8 cellular contexts compared by ENCODE assay signal in genomic region chr16:57185945-57186629, GRCh38. TPM values are rescaled to one million over a fixed set of nuclear protein-coding genes. Genes with fewer than 3 reads are reported as not detected.
A peak's percentile ranks its signal among the peaks of the same experiment; 100 is the strongest.
DNase-seq lines count a peak whose midpoint lies in the region; ATAC-seq, FAIRE-seq and TF ChIP-seq lines count a peak whose summit lies in the region.

Gene PSME3IP1, minus strand, starts transcription at chr16:57186039. Its CDS starts 12,185 bp downstream, at chr16:57173854.
Gene RSPRY1, plus strand, starts transcription at chr16:57186329. Its CDS starts 18,330 bp downstream, at chr16:57204659.

- no peaks in the 10 kb centered on the region for H3K9me3 Mint-ChIP-seq in T-cell

- H3K27me3 Mint-ChIP-seq in T-cell: no peaks in the 10 kb centered on the region

- H3K27ac ChIP-seq in adipose tissue (ENCODE audit: low read depth, low read length) (peak within 1 kb of the TSS; percentile 94), cardiac muscle cell (peak within 1 kb of the TSS; percentile 89), parathyroid adenoma (peak within 1 kb of the TSS; percentile 88), tibial nerve (peak within 1 kb of the TSS; percentile 71 to 99 (median 97))

- POLR2A ChIA-PET in T-cell (lab: Charles Lee): interaction anchor here (0.5 to 0.7 kb wide), 11 partner anchors 21 to 742 kb away, joined by 3 to 17 read pairs (median 5); no protein-coding TSS in a partner anchor

- peaks cover 63% of the 10 kb centered on the region for H3K79me2 ChIP-seq in parathyroid adenoma

- WGBS in adipose tissue, 3 donors: 0% methylated on average over 55 of the region's 55 CpGs
- WGBS in tibial nerve, 2 donors: 1% methylated on average over 37 to 53 of the region's 55 CpGs

- H3K36me3 ChIP-seq in cardiac muscle cell: no peaks in the 10 kb centered on the region
- H3K36me3 ChIP-seq in parathyroid adenoma (ENCODE audit: control insufficient read depth, insufficient read depth, low read length): no peaks in the 10 kb centered on the region
- no peaks in the 10 kb centered on the region for H3K36me3 ChIP-seq in tibial nerve

- H3K27ac Mint-ChIP-seq in T-cell: peak within 1 kb of the TSS; percentile 92 to 97

- peak; percentile 70 to 92 for TF ChIP-seq EP300 in tibial nerve (IDR thresholded peaks at IDR 0.05)

- H3K4me3 ChIP-seq in cardiac muscle cell: peak within 1 kb of the TSS; percentile 91
- peak within 1 kb of the TSS; percentile 86 for H3K4me3 ChIP-seq in parathyroid adenoma (ENCODE audit: low read depth, low read length)
- peak within 1 kb of the TSS; percentile 63 to 100 (median 98) for H3K4me3 ChIP-seq in tibial nerve

- CTCF ChIA-PET in T-cell (lab: Charles Lee): interaction anchor here (0.6 to 1.4 kb wide), 9 partner anchors 8 to 484 kb away, joined by 3 to 4 read pairs (median 3); no protein-coding TSS in a partner anchor

- peak; percentile 97 for DNase-seq in GM12891 (ENCODE audit: insufficient read length, low spot score)
- DNase-seq in NCI-H1436 treated with DMSO at 0.1 percent for 48 hours (lab: John Stamatoyannopoulos, UW): peak; percentile 95
- peak; percentile 94 to 100 (median 99) for DNase-seq in T-cell
- peak; percentile 99 to 100 for DNase-seq in cardiac muscle cell (ENCODE audit: low read depth in 1 of 2, low spot score in 1 of 2)
- peak; percentile 96 to 99 for DNase-seq in tibial nerve (ENCODE audit: low spot score in 2 of 2)

- peak within 1 kb of the TSS; percentile 95 for H2AFZ ChIP-seq in parathyroid adenoma

- H3K9me3 ChIP-seq in cardiac muscle cell (ENCODE audit: low read depth) (no peaks in the 10 kb centered on the region), parathyroid adenoma (ENCODE audit: control insufficient read depth, low read length) (no peaks in the 10 kb centered on the region), tibial nerve (no peaks in the 10 kb centered on the region)

- peaks cover 58 to 66% (median 65%) of the 10 kb centered on the region in 3 donors for H3K4me1 Mint-ChIP-seq in T-cell

- no peak for TF ChIP-seq CTCF in cardiac muscle cell (IDR thresholded peaks at IDR 0.05; ENCODE audit: low read depth, low read length)
- TF ChIP-seq CTCF in parathyroid adenoma (IDR thresholded peaks at IDR 0.05): no peak
- TF ChIP-seq CTCF in tibial nerve (IDR thresholded peaks at IDR 0.05): peak in 1 of 5 experiments; percentile 12

- peak within 1 kb of the TSS; percentile 90 for H3K4me2 ChIP-seq in parathyroid adenoma (ENCODE audit: low read length)

- FAIRE-seq in GM12891 (lab: Jason Lieb, UNC): peak; percentile 98

- H3K27me3 ChIP-seq in cardiac muscle cell (no peaks in the 10 kb centered on the region), parathyroid adenoma (ENCODE audit: control insufficient read depth, insufficient read depth, low read length) (no peaks in the 10 kb centered on the region), tibial nerve (no peaks in the 10 kb centered on the region)

- H3K36me3 Mint-ChIP-seq in T-cell: no peaks in the 10 kb centered on the region

- H3K4me3 Mint-ChIP-seq in T-cell: peak within 1 kb of the TSS; percentile 96 to 100 (median 98)

- peak; percentile 91 for ATAC-seq in HG02840 (IDR thresholded peaks at IDR 0.05; ENCODE audit: low FRiP score, unreplicated experiment)
- ATAC-seq in T-cell (replicated peaks in 1 of 4): peak; percentile 90 to 93 (median 92)

- H3K9ac ChIP-seq in parathyroid adenoma: peak within 1 kb of the TSS; percentile 87

- TF ChIP-seq POLR2A in GM12891 (IDR thresholded peaks at IDR 0.05; ENCODE audit: low read depth, low read length): peak; percentile 72; the same call in 1 of the 2 replicates
- peak; percentile 66 to 88 for TF ChIP-seq POLR2A in tibial nerve (IDR thresholded peaks at IDR 0.05)

- H3K4me1 ChIP-seq in cardiac muscle cell (ENCODE audit: low read depth) (peaks cover 19% of the 10 kb centered on the region), parathyroid adenoma (peaks cover 10% of the 10 kb centered on the region), tibial nerve (peaks cover 0 to 53% (median 22%) of the 10 kb centered on the region in 4 donors)

TF ChIP-seq in GM12891, 5 proteins besides CTCF, POLR2A, EP300 and RAD21:
- TF ChIP-seq POU2F2 (IDR thresholded peaks at IDR 0.05; ENCODE audit: low read depth, low read length): no peak
- peak; percentile 42; the same call in 1 of the 2 replicates for TF ChIP-seq POLR2AphosphoS5 (IDR thresholded peaks at IDR 0.05; ENCODE audit: low read depth, low read length)
- TF ChIP-seq SPI1 (IDR thresholded peaks at IDR 0.05; ENCODE audit: low read depth, low read length): peak; percentile 52
- TF ChIP-seq PAX5 (IDR thresholded peaks at IDR 0.05; ENCODE audit: insufficient read depth, low read length, severe bottlenecking): peak; percentile 45
- TF ChIP-seq TAF1 (IDR thresholded peaks at IDR 0.05; ENCODE audit: low read depth, low read length): 0 out of 2 replicates have a peak, but pooled peaks have one; percentile 51

RNA-seq across cellular contexts. Expression of gene PSME3IP1, which starts in this region (rescaled TPM):
- 82.5 TPM for polyA plus RNA-seq in GM12891 (2012; ENCODE audit: low read depth, missing spikeins)
- 100 to 1,000 TPM; 132 to 145 (median 144) TPM for total RNA-seq in T-cell
- 10 to 100 TPM; 28.2 to 44.6 (median 41.1) TPM for polyA plus RNA-seq in adipose tissue
- 70.4 and 73.6 TPM in 2 replicates for total RNA-seq in cardiac muscle cell
- polyA plus RNA-seq in cardiac muscle cell: 86.8 and 108 TPM in 2 replicates
- 100 to 1,000 TPM in 1 of 4 donors, 10 to 100 TPM in 3; 58.4 to 100 (median 69.7) TPM for total RNA-seq in tibial nerve

RNA-seq across cellular contexts. Expression of gene RSPRY1, which starts in this region (rescaled TPM):
- 16.3 TPM for polyA plus RNA-seq in GM12891 (2012; ENCODE audit: low read depth, missing spikeins)
- total RNA-seq in T-cell (10 to 100 TPM; 25.0 to 32.0 (median 28.2) TPM), cardiac muscle cell (24.4 and 30.3 TPM in 2 replicates), tibial nerve (10 to 100 TPM; 20.4 to 28.5 (median 24.6) TPM)
- polyA plus RNA-seq in adipose tissue (10 to 100 TPM in 1 of 3 donors, 1 to 10 TPM in 2; 8.7 to 12.3 (median 9.2) TPM), cardiac muscle cell (33.2 and 44.7 TPM in 2 replicates)

Comparison
In these comparisons a context has a peak if more than half of its experiments do, and no peak if none do; other contexts are left out.
1. Peak in every context shown above with its lines: DNase-seq, ATAC-seq, H3K4me3 ChIP-seq and H3K27ac ChIP-seq.